Comparison of ENCODE assay signal across 24 cellular contexts in genomic region chr14:100802179-100802578, GRCh38.
"Had no signal": no experiment of that assay in that cellular context is flagged by ENCODE, and none has a peak within 500 bp of the region (broad histone marks: within the 10 kb centered on the region; RNA-seq: fewer than 3 reads in every experiment).

No MANE protein-coding gene starts in this region.

- H3K27ac ChIP-seq: colonic mucosa, coronary artery, dorsolateral prefrontal cortex, epithelial cell of prostate, esophagus muscularis mucosa, esophagus squamous epithelium, foreskin keratinocyte, gastrocnemius medialis, gastroesophageal sphincter, heart left ventricle, heart right ventricle had no signal

- H3K4me3 Mint-ChIP-seq: dendritic cell treated with granulocyte-macrophage colony-stimulating factor and Interleukin-4, amounts not matched to agents 40 ng/mL and 50 ng/mL, for 4 days; effector memory CD8-positive, alpha-beta T cell; endodermal cell had no signal

- H3K4me1 ChIP-seq: colonic mucosa, esophagus muscularis mucosa, esophagus squamous epithelium, foreskin keratinocyte, gastrocnemius medialis, gastroesophageal sphincter, heart left ventricle, heart right ventricle had no signal

- H3K27ac Mint-ChIP-seq: dendritic cell treated with granulocyte-macrophage colony-stimulating factor and Interleukin-4, amounts not matched to agents 40 ng/mL and 50 ng/mL, for 4 days; effector memory CD8-positive, alpha-beta T cell; endodermal cell had no signal

- H3K36me3 ChIP-seq: colonic mucosa, esophagus muscularis mucosa, esophagus squamous epithelium, gastrocnemius medialis, gastroesophageal sphincter, heart left ventricle, heart right ventricle had no signal

- DNase-seq: colonic mucosa; cortex of kidney; dermis blood vessel endothelial cell; dorsolateral prefrontal cortex; effector CD4-positive, alpha-beta T cell; effector CD8-positive, alpha-beta T cell; effector memory CD4-positive, alpha-beta T cell; effector memory CD8-positive, alpha-beta T cell; endodermal cell; erythroblast; esophagus squamous epithelium; foreskin fibroblast; foreskin keratinocyte; foreskin melanocyte; gastrocnemius medialis; glutamatergic neuron; heart right ventricle had no signal

- H3K9me3 ChIP-seq: colonic mucosa, esophagus muscularis mucosa, esophagus squamous epithelium, gastrocnemius medialis, gastroesophageal sphincter, heart left ventricle, heart right ventricle had no signal

- H3K9me3 Mint-ChIP-seq: effector memory CD8-positive, alpha-beta T cell had no signal

- ATAC-seq: effector memory CD8-positive, alpha-beta T cell; esophagus mucosa; foreskin keratinocyte; gastrocnemius medialis; gastroesophageal sphincter; heart left ventricle; heart right ventricle had no signal

- H3K4me3 ChIP-seq: colonic mucosa, coronary artery, dorsolateral prefrontal cortex, esophagus muscularis mucosa, esophagus squamous epithelium, gastrocnemius medialis, gastroesophageal sphincter, heart left ventricle, heart right ventricle had no signal
